In genomic region chr11:60853469-60853950, GRCh38 we compare ENCODE assay signal across 18 cellular contexts. TPM values are rescaled to one million over a fixed set of nuclear protein-coding genes. Genes with fewer than 3 reads are reported as not detected.
DNase-seq lines count a peak whose midpoint lies in the region; FAIRE-seq and TF ChIP-seq lines count a peak whose summit lies in the region.
"Had no signal": no experiment of that assay in that cellular context is flagged by ENCODE, and none has a peak within 500 bp of the region (broad histone marks: within the 10 kb centered on the region; RNA-seq: fewer than 3 reads in every experiment).

No MANE protein-coding gene starts in this region.

- no peak for TF ChIP-seq RAD21 in SK-N-SH (IDR thresholded peaks at IDR 0.05; ENCODE audit: low read length)

- no peak overlapping the region for H2AFZ ChIP-seq in osteoblast (ENCODE audit: low read length)
- no peak overlapping the region for H2AFZ ChIP-seq in SK-N-SH (ENCODE audit: low read depth)

- H3K27me3 ChIP-seq in osteoblast (ENCODE audit: insufficient read depth, low read length), result no peaks in the 10 kb centered on the region
- no peaks in the 10 kb centered on the region for H3K27me3 ChIP-seq in SK-N-SH (ENCODE audit: insufficient read depth)

- peaks cover 37% of the 10 kb centered on the region for H3K4me1 Mint-ChIP-seq in T-helper 2 cell treated with Interferon-gamma antibody and Interleukin-4, amounts not matched to agents 5 μg/mL and 100 μg/mL, for 36 hours (ENCODE audit: low read depth)
- H3K4me1 Mint-ChIP-seq in endothelial cell (ENCODE audit: unreplicated experiment), result peaks cover 5% of the 10 kb centered on the region
- H3K4me1 Mint-ChIP-seq in activated T-helper 1 cell treated with anti-CD3 and anti-CD28 coated beads, Interleukin-12 subunit alpha, Interleukin-12 subunit beta, Interleukin-2, Interleukin-4 antibody, amounts not matched to agents 30 ng/mL and 10 ng/mL and 1 ng/mL, durations not matched to agents 14 hours and 24 hours and 36 hours (ENCODE audit: low read depth), result peaks cover 6% of the 10 kb centered on the region

- TF ChIP-seq CTCF in endothelial cell (IDR thresholded peaks at IDR 0.05; ENCODE audit: unreplicated experiment) (no peak), osteoblast (IDR thresholded peaks at IDR 0.05; ENCODE audit: extremely low read depth, low read depth, low read length) (no peak), SK-N-SH (IDR thresholded peaks at IDR 0.05) (no peak)

- POLR2A ChIA-PET in SK-N-SH (lab: Yijun Ruan, JAX), result no interaction called here

- peak; percentile 26 for FAIRE-seq in GM12891 (lab: Jason Lieb, UNC)
- FAIRE-seq: G401.6, GM12892 had no signal

- H3K4me3 ChIP-seq in osteoblast (ENCODE audit: insufficient read depth, low read length), result no peak overlapping the region
- no peak overlapping the region for H3K4me3 ChIP-seq in SK-N-SH (ENCODE audit: low read depth in 2 of 2, low read length in 1 of 2)

- H3K36me3 ChIP-seq in osteoblast (ENCODE audit: insufficient read depth, low read length), result peaks cover 10% of the 10 kb centered on the region
- H3K36me3 ChIP-seq in SK-N-SH (replicated peaks in 1 of 2; ENCODE audit: control insufficient read depth in 1 of 2, insufficient read depth in 2 of 2, low read length in 1 of 2), result peaks cover 0 to 34% of the 10 kb centered on the region in 2 experiments

- WGBS in SK-N-SH (ENCODE audit: low lambda C conversion rate), result 99% methylated on average over 20 of the region's 23 CpGs

- intact Hi-C loops in activated T-helper 1 cell treated with anti-CD3 and anti-CD28 coated beads, Interleukin-12 subunit alpha, Interleukin-12 subunit beta, Interleukin-2, Interleukin-4 antibody, amounts not matched to agents 30 ng/mL and 10 ng/mL and 1 ng/mL, durations not matched to agents 14 hours and 24 hours and 36 hours (cut with micrococcal nuclease), result no loop called here

- H3F3A ChIP-seq in SK-N-SH (replicated peaks; ENCODE audit: insufficient read depth), result no peaks in the 10 kb centered on the region

- H3K4me2 ChIP-seq in osteoblast (ENCODE audit: insufficient read depth, low read length) (no peak overlapping the region), SK-N-SH (no peak overlapping the region)

- peaks cover 39% of the 10 kb centered on the region for H3K36me3 Mint-ChIP-seq in T-helper 2 cell treated with Interferon-gamma antibody and Interleukin-4, amounts not matched to agents 5 μg/mL and 100 μg/mL, for 36 hours (ENCODE audit: low read depth)
- peaks cover 12% of the 10 kb centered on the region for H3K36me3 Mint-ChIP-seq in endothelial cell (ENCODE audit: low read depth, unreplicated experiment)
- peaks cover 20% of the 10 kb centered on the region for H3K36me3 Mint-ChIP-seq in activated T-helper 1 cell treated with anti-CD3 and anti-CD28 coated beads, Interleukin-12 subunit alpha, Interleukin-12 subunit beta, Interleukin-2, Interleukin-4 antibody, amounts not matched to agents 30 ng/mL and 10 ng/mL and 1 ng/mL, durations not matched to agents 14 hours and 24 hours and 36 hours (ENCODE audit: low read depth)

- no peak overlapping the region for H3K9ac ChIP-seq in SK-N-SH

- no peaks in the 10 kb centered on the region for H3K4me1 ChIP-seq in osteoblast (ENCODE audit: insufficient read depth, low read length)
- no peaks in the 10 kb centered on the region for H3K4me1 ChIP-seq in SK-N-SH (ENCODE audit: control insufficient read depth in 1 of 2, insufficient read depth in 2 of 2, low read depth in 1 of 2, low read length in 1 of 2)

- peak overlapping the region; percentile 87 for H3K4me3 Mint-ChIP-seq in T-helper 2 cell treated with Interferon-gamma antibody and Interleukin-4, amounts not matched to agents 5 μg/mL and 100 μg/mL, for 36 hours
- H3K4me3 Mint-ChIP-seq in endothelial cell (ENCODE audit: unreplicated experiment), result peak overlapping the region; percentile 31
- H3K4me3 Mint-ChIP-seq in activated T-helper 1 cell treated with anti-CD3 and anti-CD28 coated beads, Interleukin-12 subunit alpha, Interleukin-12 subunit beta, Interleukin-2, Interleukin-4 antibody, amounts not matched to agents 30 ng/mL and 10 ng/mL and 1 ng/mL, durations not matched to agents 14 hours and 24 hours and 36 hours, result no peak overlapping the region

- H4K20me1 ChIP-seq in osteoblast (ENCODE audit: insufficient read depth, low read length) (no peaks in the 10 kb centered on the region), SK-N-SH (ENCODE audit: insufficient read depth) (no peaks in the 10 kb centered on the region)

- H3K27me3 Mint-ChIP-seq in T-helper 2 cell treated with Interferon-gamma antibody and Interleukin-4, amounts not matched to agents 5 μg/mL and 100 μg/mL, for 36 hours (ENCODE audit: low read depth), result no peaks in the 10 kb centered on the region
- H3K27me3 Mint-ChIP-seq in endothelial cell (ENCODE audit: unreplicated experiment), result peaks cover 3% of the 10 kb centered on the region
- no peaks in the 10 kb centered on the region for H3K27me3 Mint-ChIP-seq in activated T-helper 1 cell treated with anti-CD3 and anti-CD28 coated beads, Interleukin-12 subunit alpha, Interleukin-12 subunit beta, Interleukin-2, Interleukin-4 antibody, amounts not matched to agents 30 ng/mL and 10 ng/mL and 1 ng/mL, durations not matched to agents 14 hours and 24 hours and 36 hours (ENCODE audit: insufficient read depth)
- H3K27me3 Mint-ChIP-seq: CD4-positive, CD25-positive, alpha-beta regulatory T cell had no signal

- no peak for DNase-seq in T-helper 2 cell treated with Interferon-gamma antibody and Interleukin-4, amounts not matched to agents 5 μg/mL and 100 μg/mL, for 36 hours (ENCODE audit: low spot score)
- DNase-seq in T-helper 2 cell, result no peak
- no peak for DNase-seq in GM12891 (ENCODE audit: insufficient read length, low spot score)
- no peak for DNase-seq in endothelial cell (ENCODE audit: low spot score)
- DNase-seq in osteoblast (ENCODE audit: insufficient read length, low spot score, missing footprints), result peak; percentile 52
- DNase-seq in NCI-H1092 treated with DMSO at 0.1 percent for 48 hours (lab: John Stamatoyannopoulos, UW), result no peak
- DNase-seq in activated T-helper 1 cell treated with anti-CD3 and anti-CD28 coated beads, Interleukin-12 subunit alpha, Interleukin-12 subunit beta, Interleukin-2, Interleukin-4 antibody, amounts not matched to agents 30 ng/mL and 10 ng/mL and 1 ng/mL, durations not matched to agents 14 hours and 24 hours and 36 hours (ENCODE audit: low spot score), result no peak
- DNase-seq in SK-N-SH, result no peak
- DNase-seq: CD4-positive, CD25-positive, alpha-beta regulatory T cell; DMS79 treated with DMSO at 0.1 percent for 48 hours; EL; IMR-90 had no signal

- H3K79me2 ChIP-seq in osteoblast (ENCODE audit: insufficient read depth, low read length) (no peaks in the 10 kb centered on the region), SK-N-SH (ENCODE audit: insufficient read depth) (no peaks in the 10 kb centered on the region)

- no peak overlapping the region for H3K27ac Mint-ChIP-seq in T-helper 2 cell treated with Interferon-gamma antibody and Interleukin-4, amounts not matched to agents 5 μg/mL and 100 μg/mL, for 36 hours
- H3K27ac Mint-ChIP-seq in endothelial cell (ENCODE audit: unreplicated experiment), result no peak overlapping the region
- H3K27ac Mint-ChIP-seq in activated T-helper 1 cell treated with anti-CD3 and anti-CD28 coated beads, Interleukin-12 subunit alpha, Interleukin-12 subunit beta, Interleukin-2, Interleukin-4 antibody, amounts not matched to agents 30 ng/mL and 10 ng/mL and 1 ng/mL, durations not matched to agents 14 hours and 24 hours and 36 hours, result no peak overlapping the region

- no peak for TF ChIP-seq EP300 in SK-N-SH (IDR thresholded peaks at IDR 0.05; ENCODE audit: borderline replicate concordance in 1 of 2, low read depth in 1 of 2, low read length in 1 of 2)

- TF ChIP-seq POLR2A in GM12891 (IDR thresholded peaks at IDR 0.05; ENCODE audit: low read depth, low read length), result no peak

- CTCF ChIA-PET in SK-N-SH (lab: Yijun Ruan, JAX), result interaction anchor here (1.0 to 2.5 kb wide), 2 partner anchors 22 to 34 kb away, joined by 3 to 13 read pairs; no protein-coding TSS in a partner anchor

- no peaks in the 10 kb centered on the region for H3K9me2 ChIP-seq in SK-N-SH

- H3K27ac ChIP-seq in osteoblast (ENCODE audit: low read depth, low read length) (no peak overlapping the region), SK-N-SH (ENCODE audit: low read depth in 2 of 2, low read length in 1 of 2) (no peak overlapping the region)
- H3K27ac ChIP-seq: 22Rv1, HL-60 had no signal

- no peaks in the 10 kb centered on the region for H3K9me3 Mint-ChIP-seq in T-helper 2 cell treated with Interferon-gamma antibody and Interleukin-4, amounts not matched to agents 5 μg/mL and 100 μg/mL, for 36 hours
- H3K9me3 Mint-ChIP-seq in endothelial cell (ENCODE audit: unreplicated experiment), result no peaks in the 10 kb centered on the region
- H3K9me3 Mint-ChIP-seq in activated T-helper 1 cell treated with anti-CD3 and anti-CD28 coated beads, Interleukin-12 subunit alpha, Interleukin-12 subunit beta, Interleukin-2, Interleukin-4 antibody, amounts not matched to agents 30 ng/mL and 10 ng/mL and 1 ng/mL, durations not matched to agents 14 hours and 24 hours and 36 hours, result no peaks in the 10 kb centered on the region
- H3K9me3 Mint-ChIP-seq: CD4-positive, CD25-positive, alpha-beta regulatory T cell had no signal

- no peaks in the 10 kb centered on the region for H3K9me3 ChIP-seq in osteoblast (ENCODE audit: low read depth, low read length)
- H3K9me3 ChIP-seq in SK-N-SH, result no peaks in the 10 kb centered on the region

RNA-seq across cellular contexts. Expression of gene PTGDR2, which starts 2.2 kb away (rescaled TPM):
- polyA plus RNA-seq in GM12891 (2012; ENCODE audit: low read depth, missing spikeins), result 0.05 TPM
- total RNA-seq in endothelial cell (ENCODE audit: unreplicated experiment), result not detected
- not detected in 2 replicates for total RNA-seq in osteoblast
- total RNA-seq in activated T-helper 1 cell treated with anti-CD3 and anti-CD28 coated beads, Interleukin-12 subunit alpha, Interleukin-12 subunit beta, Interleukin-2, Interleukin-4 antibody, amounts not matched to agents 30 ng/mL and 10 ng/mL and 1 ng/mL, durations not matched to agents 14 hours and 24 hours and 36 hours, result 0.10 TPM in 2 replicates
- polyA plus RNA-seq in SK-N-SH (2012; rRNA removed), result 0.02 TPM in 1 of 2 replicates, not detected in the other
- 0.01 TPM in 1 of 2 replicates, not detected in the other for polyA plus RNA-seq in SK-N-SH (2012; cell fraction: cytosol; rRNA removed)
- 0.05 and 0.12 TPM in 2 replicates for polyA plus RNA-seq in SK-N-SH (2012; cell fraction: nucleus; rRNA removed)
- total RNA-seq: H4 had no signal

RNA-seq across cellular contexts. Expression of gene CCDC86, which starts 11.6 kb away (rescaled TPM):
- polyA plus RNA-seq in GM12891 (2012; ENCODE audit: low read depth, missing spikeins), result 24.8 TPM
- total RNA-seq in endothelial cell (ENCODE audit: unreplicated experiment) (15.5 TPM), osteoblast (6.2 and 7.4 TPM in 2 replicates)
- 88.2 and 92.2 TPM in 2 replicates for total RNA-seq in activated T-helper 1 cell treated with anti-CD3 and anti-CD28 coated beads, Interleukin-12 subunit alpha, Interleukin-12 subunit beta, Interleukin-2, Interleukin-4 antibody, amounts not matched to agents 30 ng/mL and 10 ng/mL and 1 ng/mL, durations not matched to agents 14 hours and 24 hours and 36 hours
- polyA plus RNA-seq in SK-N-SH (2012; rRNA removed), result 26.1 and 34.7 TPM in 2 replicates
- 17.2 and 22.7 TPM in 2 replicates for polyA plus RNA-seq in SK-N-SH (2012; cell fraction: cytosol; rRNA removed)
- 28.2 and 44.0 TPM in 2 replicates for polyA plus RNA-seq in SK-N-SH (2012; cell fraction: nucleus; rRNA removed)

RNA-seq across cellular contexts. Expression of gene ZP1, which starts 13.8 kb away (rescaled TPM):
- not detected for polyA plus RNA-seq in GM12891 (2012; ENCODE audit: low read depth, missing spikeins)
- total RNA-seq in endothelial cell (ENCODE audit: unreplicated experiment), result not detected
- under 0.01 and 0.36 TPM in 2 replicates for total RNA-seq in osteoblast
- not detected in 2 replicates for total RNA-seq in activated T-helper 1 cell treated with anti-CD3 and anti-CD28 coated beads, Interleukin-12 subunit alpha, Interleukin-12 subunit beta, Interleukin-2, Interleukin-4 antibody, amounts not matched to agents 30 ng/mL and 10 ng/mL and 1 ng/mL, durations not matched to agents 14 hours and 24 hours and 36 hours
- polyA plus RNA-seq in SK-N-SH (2012; rRNA removed), result not detected in 2 replicates
- polyA plus RNA-seq in SK-N-SH (2012; cell fraction: cytosol; rRNA removed), result 0.01 TPM in 1 of 2 replicates, not detected in the other
- 0.37 and 0.79 TPM in 2 replicates for polyA plus RNA-seq in SK-N-SH (2012; cell fraction: nucleus; rRNA removed)
- total RNA-seq: A673; CD4-positive, CD25-positive, alpha-beta regulatory T cell had no signal
- polyA plus RNA-seq: CD4-positive, CD25-positive, alpha-beta regulatory T cell had no signal

RNA-seq across cellular contexts. Expression of gene PRPF19, which starts 52.9 kb away (rescaled TPM):
- 114 TPM for polyA plus RNA-seq in GM12891 (2012; ENCODE audit: low read depth, missing spikeins)
- total RNA-seq in endothelial cell (ENCODE audit: unreplicated experiment) (163 TPM), osteoblast (39.8 and 46.0 TPM in 2 replicates)
- total RNA-seq in activated T-helper 1 cell treated with anti-CD3 and anti-CD28 coated beads, Interleukin-12 subunit alpha, Interleukin-12 subunit beta, Interleukin-2, Interleukin-4 antibody, amounts not matched to agents 30 ng/mL and 10 ng/mL and 1 ng/mL, durations not matched to agents 14 hours and 24 hours and 36 hours, result 221 and 222 TPM in 2 replicates
- 44.0 and 58.9 TPM in 2 replicates for polyA plus RNA-seq in SK-N-SH (2012; rRNA removed)
- polyA plus RNA-seq in SK-N-SH (2012; cell fraction: cytosol; rRNA removed), result 36.1 and 49.0 TPM in 2 replicates
- polyA plus RNA-seq in SK-N-SH (2012; cell fraction: nucleus; rRNA removed), result 55.2 and 72.4 TPM in 2 replicates
